ENCODE assay signal across 23 cellular contexts in genomic region chr11:134975866-134976265, GRCh38.
A peak's percentile ranks its signal among the peaks of the same experiment; 100 is the strongest.
DNase-seq lines count a peak whose midpoint lies in the region; ATAC-seq, FAIRE-seq and TF ChIP-seq lines count a peak whose summit lies in the region.
"Had no signal": no experiment of that assay in that cellular context is flagged by ENCODE, and none has a peak within 500 bp of the region (broad histone marks: within the 10 kb centered on the region; RNA-seq: fewer than 3 reads in every experiment).

No MANE protein-coding gene starts in this region.

- no peak for FAIRE-seq in GM12891 (lab: Jason Lieb, UNC)
- FAIRE-seq: A549, GM12892, GM19239 had no signal

- no peak overlapping the region for H3K23ac ChIP-seq in H9 (ENCODE audit: insufficient read length, low read depth, low read length)

- H2BK15ac ChIP-seq in H9 (ENCODE audit: low read depth, low read length): no peak overlapping the region

- H3K9me3 ChIP-seq in esophagus muscularis mucosa (no peaks in the 10 kb centered on the region), H9 (ENCODE audit: control insufficient read depth, low read depth, low read length) (no peaks in the 10 kb centered on the region)
- H3K9me3 ChIP-seq: A549 had no signal

- H2AFZ ChIP-seq in H9 (ENCODE audit: low read length): no peak overlapping the region
- H2AFZ ChIP-seq: GM23248 had no signal

- TF ChIP-seq EP300 in esophagus muscularis mucosa (IDR thresholded peaks at IDR 0.05): no peak

- H3K27me3 ChIP-seq in esophagus muscularis mucosa (peaks cover 0 to 36% (median 0%) of the 10 kb centered on the region in 4 donors), H9 (ENCODE audit: insufficient read depth, low read length) (no peaks in the 10 kb centered on the region)

- no peaks in the 10 kb centered on the region for H3K79me2 ChIP-seq in H9 (ENCODE audit: insufficient read depth, low read length)

- no peak overlapping the region for H3K14ac ChIP-seq in H9 (ENCODE audit: insufficient read depth, low read length)

- H3T11ph ChIP-seq in H9 (ENCODE audit: low read length): no peak overlapping the region

- H3K4me1 ChIP-seq in esophagus muscularis mucosa: no peaks in the 10 kb centered on the region
- H3K4me1 ChIP-seq in H9 (ENCODE audit: insufficient read depth, low read length): no peaks in the 10 kb centered on the region
- H3K4me1 ChIP-seq: A549 had no signal

- TF ChIP-seq CTCF in esophagus muscularis mucosa (IDR thresholded peaks at IDR 0.05) (no peak), osteocyte (IDR thresholded peaks at IDR 0.05) (no peak), H9 (conservative IDR thresholded peaks at IDR 0.05) (no peak)

- no peaks in the 10 kb centered on the region for H3K4me1 Mint-ChIP-seq in osteocyte (ENCODE audit: unreplicated experiment)
- peaks cover 18 to 19% of the 10 kb centered on the region in 2 experiments for H3K4me1 Mint-ChIP-seq in H9
- H3K4me1 Mint-ChIP-seq: CD4-positive, alpha-beta memory T cell had no signal

- no peak overlapping the region for H2BK5ac ChIP-seq in H9 (ENCODE audit: insufficient read length, low read length)

- H4K20me1 ChIP-seq in H9 (ENCODE audit: control insufficient read depth, insufficient read depth, insufficient read length): no peaks in the 10 kb centered on the region

- H3K36me3 Mint-ChIP-seq in osteocyte (ENCODE audit: unreplicated experiment): no peaks in the 10 kb centered on the region
- H3K36me3 Mint-ChIP-seq in H9 (ENCODE audit: insufficient read depth in 1 of 3, low read depth in 3 of 3): no peaks in the 10 kb centered on the region
- H3K36me3 Mint-ChIP-seq: CD4-positive, alpha-beta memory T cell had no signal

- no peak overlapping the region for H3K27ac ChIP-seq in esophagus muscularis mucosa (replicated peaks in 1 of 4)
- no peak overlapping the region for H3K27ac ChIP-seq in H9 (ENCODE audit: insufficient read length, low read depth, low read length)
- H3K27ac ChIP-seq: A549, GM23248 had no signal

- H4K8ac ChIP-seq in H9 (replicated peaks; ENCODE audit: insufficient read length, low read depth, low read length): no peak overlapping the region

- H2BK12ac ChIP-seq in H9 (ENCODE audit: insufficient read length, low read depth, low read length): no peak overlapping the region

- no peak overlapping the region for H4K91ac ChIP-seq in H9 (ENCODE audit: insufficient read length, low read depth, low read length)

- no peak overlapping the region for H3K56ac ChIP-seq in H9 (ENCODE audit: insufficient read length, low read depth, low read length)

- intact Hi-C loops in esophagus muscularis mucosa (cut with DNase I): no loop called here
- intact Hi-C loops in left colon (cut with DNase I, micrococcal nuclease): no loop called here

- H2AK5ac ChIP-seq in H9 (ENCODE audit: insufficient read length, low read length): no peak overlapping the region

- no peaks in the 10 kb centered on the region for H3K79me1 ChIP-seq in H9 (ENCODE audit: insufficient read depth, low read depth, low read length, poor library complexity, severe bottlenecking)

- H3K4ac ChIP-seq in H9 (ENCODE audit: low read depth, low read length): no peak overlapping the region

- H3K9me3 Mint-ChIP-seq in osteocyte (ENCODE audit: unreplicated experiment) (no peaks in the 10 kb centered on the region), H9 (no peaks in the 10 kb centered on the region)

- H3K27me3 Mint-ChIP-seq in osteocyte (ENCODE audit: unreplicated experiment) (peaks cover 24% of the 10 kb centered on the region), H9 (ENCODE audit: low read depth) (peaks cover 9% of the 10 kb centered on the region)

- no peak overlapping the region for H3K9ac ChIP-seq in H9 (ENCODE audit: extremely low read depth, insufficient read length, low read length)
- H3K9ac ChIP-seq: GM23248 had no signal

- ATAC-seq in left colon: peak; percentile 85
- ATAC-seq: A549, HCT116 had no signal

- DNase-seq in esophagus muscularis mucosa (ENCODE audit: extremely low spot score) (peak; percentile 37), left colon (peak in 1 of 2 donors; percentile 22), osteocyte (ENCODE audit: extremely low spot score, unreplicated experiment) (peak; percentile 42), H9 (no peak), GM12891 (ENCODE audit: insufficient read length, low spot score) (no peak), SW 1271 (lab: John Stamatoyannopoulos, UW) (no peak)
- DNase-seq in stimulated activated CD4-positive, alpha-beta T cell treated with anti-CD3 and anti-CD28 coated beads, Interleukin-4, amount 100 ng/mL, for 4 hours: no peak
- DNase-seq: 8988T; ACHN; AML-193; C1 segment of cervical spinal cord; Calu3; CD4-positive, alpha-beta memory T cell; COR-L47; DMS53; DMS79 treated with DMSO at 0.1 percent for 48 hours; GF-D8; GM23248; H7 had no signal

- no peaks in the 10 kb centered on the region for H3K23me2 ChIP-seq in H9 (ENCODE audit: insufficient read length, low read depth, low read length, poor library complexity, severe bottlenecking)

- no peak overlapping the region for H2BK120ac ChIP-seq in H9 (ENCODE audit: low read depth, low read length, poor library complexity, severe bottlenecking)

- no peaks in the 10 kb centered on the region for H3K36me3 ChIP-seq in esophagus muscularis mucosa

- no peak overlapping the region for H3K4me2 ChIP-seq in H9 (ENCODE audit: insufficient read depth, insufficient read length, low read length)
- H3K4me2 ChIP-seq: A549 had no signal

- H3K27ac Mint-ChIP-seq in osteocyte (ENCODE audit: unreplicated experiment) (no peak overlapping the region), H9 (no peak overlapping the region; a peak in 1 of 7 replicates)
- H3K27ac Mint-ChIP-seq: CD4-positive, alpha-beta memory T cell had no signal

- H3K4me3 ChIP-seq in esophagus muscularis mucosa: no peak overlapping the region
- H3K4me3 ChIP-seq: A549, GM23248 had no signal

- no peak overlapping the region for H3K18ac ChIP-seq in H9 (ENCODE audit: insufficient read length, low read depth, low read length)

- TF ChIP-seq POLR2A in esophagus muscularis mucosa (IDR thresholded peaks at IDR 0.05; ENCODE audit: low read depth): no peak
- no peak for TF ChIP-seq POLR2A in GM12891 (IDR thresholded peaks at IDR 0.05; ENCODE audit: low read depth, low read length)

- H2BK20ac ChIP-seq in H9 (ENCODE audit: low read depth, low read length, poor library complexity, severe bottlenecking): no peak overlapping the region

- no peak overlapping the region for H4K5ac ChIP-seq in H9 (ENCODE audit: insufficient read length, low read depth, low read length)

- 74% methylated on average over 5 of the region's 5 CpGs for WGBS in esophagus muscularis mucosa
- no CpG with 5 or more reads among the region's 5 CpGs for WGBS in H9 (ENCODE audit: extremely low coverage, insufficient read length, low lambda C conversion rate)

- H3K4me3 Mint-ChIP-seq in osteocyte (ENCODE audit: unreplicated experiment): no peak overlapping the region
- H3K4me3 Mint-ChIP-seq in H9: no peak overlapping the region
- H3K4me3 Mint-ChIP-seq: CD4-positive, alpha-beta memory T cell had no signal

TF ChIP-seq in GM12891, 5 proteins besides CTCF, POLR2A, EP300 and RAD21:
- no peak for TF ChIP-seq POU2F2 (IDR thresholded peaks at IDR 0.05; ENCODE audit: low read depth, low read length)
- no peak for TF ChIP-seq PAX5 (IDR thresholded peaks at IDR 0.05; ENCODE audit: insufficient read depth, low read length, severe bottlenecking)
- no peak for TF ChIP-seq SPI1 (IDR thresholded peaks at IDR 0.05; ENCODE audit: low read depth, low read length)
- TF ChIP-seq POLR2AphosphoS5 (IDR thresholded peaks at IDR 0.05; ENCODE audit: low read depth, low read length): no peak
- no peak for TF ChIP-seq TAF1 (IDR thresholded peaks at IDR 0.05; ENCODE audit: low read depth, low read length)

Comparison
In these comparisons a context has a peak if more than half of its experiments do, and no peak if none do; other contexts are left out.
1. DNase-seq: peak in esophagus muscularis mucosa (single experiment) and osteocyte (single experiment); none in stimulated activated CD4-positive, alpha-beta T cell treated with anti-CD3 and anti-CD28 coated beads, Interleukin-4, amount 100 ng/mL, for 4 hours (0 of 2), H9 (single experiment), GM12891 (single experiment) and SW 1271 (0 of 2).